ENCODE assay signal across 9 cellular contexts in the genomic region with DNA sequence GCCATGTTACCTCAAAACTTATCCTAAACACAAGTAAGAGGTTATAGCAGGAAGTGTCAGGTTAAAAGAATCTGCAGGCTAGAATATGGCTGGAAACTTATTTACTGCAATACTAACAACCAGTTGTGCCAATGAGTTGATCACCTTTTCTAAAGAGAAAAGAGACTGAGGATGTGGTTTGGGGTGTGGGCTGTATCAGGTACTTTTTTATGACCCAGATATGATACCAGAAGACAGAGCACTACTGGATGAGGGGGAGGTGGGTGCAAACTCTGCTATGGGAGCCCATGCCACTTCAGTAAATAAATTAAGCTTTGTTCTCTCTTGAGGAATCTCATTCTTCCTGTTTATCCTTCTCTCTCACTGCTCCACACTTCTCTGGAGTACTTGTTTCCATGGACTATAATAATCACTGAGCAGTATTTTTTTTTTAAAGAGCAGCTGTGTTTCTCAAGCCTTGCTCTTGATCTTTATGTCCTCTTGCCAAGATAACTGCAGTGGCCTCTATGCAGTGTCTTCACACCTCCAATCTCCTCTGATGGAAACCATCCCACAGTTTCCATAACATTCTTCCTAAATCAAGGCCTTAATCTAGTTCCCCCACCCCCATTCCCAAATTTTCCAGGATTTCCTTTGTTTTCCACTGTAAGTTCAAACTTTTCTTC. TPM values are rescaled to one million over a fixed set of nuclear protein-coding genes. Genes with fewer than 3 reads are reported as not detected.
DNase-seq lines count a peak whose midpoint lies in the region; ATAC-seq lines count a peak whose summit lies in the region.
"Had no signal": no experiment of that assay in that cellular context is flagged by ENCODE, and none has a peak within 500 bp of the region (broad histone marks: within the 10 kb centered on the region; RNA-seq: fewer than 3 reads in every experiment).

No MANE protein-coding gene starts in this region.

- POLR2A ChIA-PET in activated CD4-positive, alpha-beta T cell treated with anti-CD3 and anti-CD28 coated beads, Interleukin-2, amount 10 ng/mL, durations not matched to agents 7 days and 5 days (lab: Charles Lee), result no interaction called here

- H3K36me3 Mint-ChIP-seq in activated CD4-positive, alpha-beta T cell treated with anti-CD3 and anti-CD28 coated beads, Interleukin-2, amount 10 ng/mL, durations not matched to agents 7 days and 5 days (ENCODE audit: low read depth), result peaks cover 20% of the 10 kb centered on the region
- peaks cover 8% of the 10 kb centered on the region for H3K36me3 Mint-ChIP-seq in stimulated activated naive CD8-positive, alpha-beta T cell treated with anti-CD3 and anti-CD28 coated beads, Interleukin-15, Interleukin-2, amounts not matched to agents 100 ng/mL and 50 ng/mL, for 24 hours (ENCODE audit: low read depth)

- ATAC-seq in HG02870 (IDR thresholded peaks at IDR 0.05; ENCODE audit: unreplicated experiment), result peak; percentile 88
- ATAC-seq: K562 had no signal

- peaks cover 49% of the 10 kb centered on the region for H3K4me1 Mint-ChIP-seq in activated CD4-positive, alpha-beta T cell treated with anti-CD3 and anti-CD28 coated beads, Interleukin-2, amount 10 ng/mL, durations not matched to agents 7 days and 5 days
- peaks cover 62% of the 10 kb centered on the region for H3K4me1 Mint-ChIP-seq in stimulated activated naive CD8-positive, alpha-beta T cell treated with anti-CD3 and anti-CD28 coated beads, Interleukin-15, Interleukin-2, amounts not matched to agents 100 ng/mL and 50 ng/mL, for 24 hours (ENCODE audit: low read depth)

- no peaks in the 10 kb centered on the region for H3K9me3 Mint-ChIP-seq in activated CD4-positive, alpha-beta T cell treated with anti-CD3 and anti-CD28 coated beads, Interleukin-2, amount 10 ng/mL, durations not matched to agents 7 days and 5 days
- no peaks in the 10 kb centered on the region for H3K9me3 Mint-ChIP-seq in stimulated activated naive CD8-positive, alpha-beta T cell treated with anti-CD3 and anti-CD28 coated beads, Interleukin-15, Interleukin-2, amounts not matched to agents 100 ng/mL and 50 ng/mL, for 24 hours

- H3K27me3 Mint-ChIP-seq in activated CD4-positive, alpha-beta T cell treated with anti-CD3 and anti-CD28 coated beads, Interleukin-2, amount 10 ng/mL, durations not matched to agents 7 days and 5 days, result no peaks in the 10 kb centered on the region
- H3K27me3 Mint-ChIP-seq in stimulated activated naive CD8-positive, alpha-beta T cell treated with anti-CD3 and anti-CD28 coated beads, Interleukin-15, Interleukin-2, amounts not matched to agents 100 ng/mL and 50 ng/mL, for 24 hours, result no peaks in the 10 kb centered on the region

- peak; percentile 6 to 20 for DNase-seq in stimulated activated CD4-positive, alpha-beta T cell treated with anti-CD3 and anti-CD28 coated beads, Interleukin-2, amount 100 ng/mL, for 24 hours
- no peak for DNase-seq in stimulated activated CD4-positive, alpha-beta T cell treated with anti-CD3 and anti-CD28 coated beads, Interleukin-12 subunit alpha, Interleukin-12 subunit beta, amount 100 ng/mL, for 4 hours
- peak; percentile 67 for DNase-seq in activated CD4-positive, alpha-beta T cell treated with anti-CD3 and anti-CD28 coated beads, Interleukin-2, amount 10 ng/mL, durations not matched to agents 7 days and 5 days
- DNase-seq in COLO668 (lab: John Stamatoyannopoulos, UW; ENCODE audit: unreplicated experiment), result no peak
- no peak for DNase-seq in ecto neural progenitor cell (ENCODE audit: low spot score)
- DNase-seq in NCI-H146 (lab: John Stamatoyannopoulos, UW), result no peak

- H3K27ac Mint-ChIP-seq in activated CD4-positive, alpha-beta T cell treated with anti-CD3 and anti-CD28 coated beads, Interleukin-2, amount 10 ng/mL, durations not matched to agents 7 days and 5 days, result peak overlapping the region; percentile 89
- peak overlapping the region; percentile 80 for H3K27ac Mint-ChIP-seq in stimulated activated naive CD8-positive, alpha-beta T cell treated with anti-CD3 and anti-CD28 coated beads, Interleukin-15, Interleukin-2, amounts not matched to agents 100 ng/mL and 50 ng/mL, for 24 hours

- CTCF ChIA-PET in activated CD4-positive, alpha-beta T cell treated with anti-CD3 and anti-CD28 coated beads, Interleukin-2, amount 10 ng/mL, durations not matched to agents 7 days and 5 days (lab: Charles Lee), result no interaction called here

- H3K4me3 Mint-ChIP-seq in activated CD4-positive, alpha-beta T cell treated with anti-CD3 and anti-CD28 coated beads, Interleukin-2, amount 10 ng/mL, durations not matched to agents 7 days and 5 days, result peak overlapping the region; percentile 8
- H3K4me3 Mint-ChIP-seq in stimulated activated naive CD8-positive, alpha-beta T cell treated with anti-CD3 and anti-CD28 coated beads, Interleukin-15, Interleukin-2, amounts not matched to agents 100 ng/mL and 50 ng/mL, for 24 hours, result no peak overlapping the region

RNA-seq across cellular contexts. Expression of a gene that starts 51.2 kb away (rescaled TPM):
- total RNA-seq in activated CD4-positive, alpha-beta T cell treated with anti-CD3 and anti-CD28 coated beads, Interleukin-2, amount 10 ng/mL, durations not matched to agents 7 days and 5 days, result not detected

Comparison
In these comparisons a context has a peak if more than half of its experiments do, and no peak if none do; other contexts are left out.
1. DNase-seq: peak in stimulated activated CD4-positive, alpha-beta T cell treated with anti-CD3 and anti-CD28 coated beads, Interleukin-2, amount 100 ng/mL, for 24 hours (2 of 2) and activated CD4-positive, alpha-beta T cell treated with anti-CD3 and anti-CD28 coated beads, Interleukin-2, amount 10 ng/mL, durations not matched to agents 7 days and 5 days (single experiment); none in stimulated activated CD4-positive, alpha-beta T cell treated with anti-CD3 and anti-CD28 coated beads, Interleukin-12 subunit alpha, Interleukin-12 subunit beta, amount 100 ng/mL, for 4 hours (single experiment), COLO668 (single experiment), ecto neural progenitor cell (single experiment) and NCI-H146 (single experiment).